ENCODE assay signal across 1 cellular context in the genomic region with DNA sequence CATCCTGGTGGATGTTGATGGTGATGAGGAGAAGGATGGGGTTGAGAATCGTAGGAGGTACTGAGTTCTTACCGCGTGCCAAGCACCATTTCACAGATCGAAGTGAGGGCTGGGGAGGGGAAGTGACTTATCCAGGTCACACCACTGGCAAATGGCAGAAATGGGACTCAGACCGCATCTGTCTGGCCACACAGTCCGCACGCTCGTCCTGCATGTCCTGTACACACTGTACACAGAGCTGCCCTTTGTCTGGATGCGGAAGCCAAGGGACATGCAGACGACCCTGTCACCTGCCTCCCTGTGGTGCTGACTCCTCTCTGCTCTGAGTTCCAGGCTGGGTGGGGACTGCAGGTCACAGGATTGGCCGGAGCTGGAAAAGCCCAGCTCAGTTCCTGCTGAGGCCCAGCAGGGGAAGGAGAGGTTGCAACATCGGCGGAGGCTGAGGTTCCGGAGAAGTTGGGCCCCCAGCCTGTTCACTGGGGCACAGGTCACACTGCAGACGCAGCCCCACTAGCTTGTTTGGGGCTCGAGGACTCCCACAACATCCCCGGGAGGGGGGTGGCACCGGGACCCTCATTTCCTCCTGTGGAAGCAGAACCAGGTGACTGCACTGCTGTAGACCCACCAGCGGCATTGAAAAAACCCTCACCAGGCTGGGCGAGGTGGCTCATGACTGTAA.
TF ChIP-seq lines count a peak whose summit lies in the region.

No MANE protein-coding gene starts in this region.

TF ChIP-seq in HepG2, 621 proteins besides CTCF, POLR2A, EP300 and RAD21 (continued from another document):
- TF ChIP-seq, protein P1, sequence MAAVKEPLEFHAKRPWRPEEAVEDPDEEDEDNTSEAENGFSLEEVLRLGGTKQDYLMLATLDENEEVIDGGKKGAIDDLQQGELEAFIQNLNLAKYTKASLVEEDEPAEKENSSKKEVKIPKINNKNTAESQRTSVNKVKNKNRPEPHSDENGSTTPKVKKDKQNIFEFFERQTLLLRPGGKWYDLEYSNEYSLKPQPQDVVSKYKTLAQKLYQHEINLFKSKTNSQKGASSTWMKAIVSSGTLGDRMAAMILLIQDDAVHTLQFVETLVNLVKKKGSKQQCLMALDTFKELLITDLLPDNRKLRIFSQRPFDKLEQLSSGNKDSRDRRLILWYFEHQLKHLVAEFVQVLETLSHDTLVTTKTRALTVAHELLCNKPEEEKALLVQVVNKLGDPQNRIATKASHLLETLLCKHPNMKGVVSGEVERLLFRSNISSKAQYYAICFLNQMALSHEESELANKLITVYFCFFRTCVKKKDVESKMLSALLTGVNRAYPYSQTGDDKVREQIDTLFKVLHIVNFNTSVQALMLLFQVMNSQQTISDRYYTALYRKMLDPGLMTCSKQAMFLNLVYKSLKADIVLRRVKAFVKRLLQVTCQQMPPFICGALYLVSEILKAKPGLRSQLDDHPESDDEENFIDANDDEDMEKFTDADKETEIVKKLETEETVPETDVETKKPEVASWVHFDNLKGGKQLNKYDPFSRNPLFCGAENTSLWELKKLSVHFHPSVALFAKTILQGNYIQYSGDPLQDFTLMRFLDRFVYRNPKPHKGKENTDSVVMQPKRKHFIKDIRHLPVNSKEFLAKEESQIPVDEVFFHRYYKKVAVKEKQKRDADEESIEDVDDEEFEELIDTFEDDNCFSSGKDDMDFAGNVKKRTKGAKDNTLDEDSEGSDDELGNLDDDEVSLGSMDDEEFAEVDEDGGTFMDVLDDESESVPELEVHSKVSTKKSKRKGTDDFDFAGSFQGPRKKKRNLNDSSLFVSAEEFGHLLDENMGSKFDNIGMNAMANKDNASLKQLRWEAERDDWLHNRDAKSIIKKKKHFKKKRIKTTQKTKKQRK (IDR thresholded peaks at IDR 0.05; ENCODE audit: low read length), result no peak
- no peak for TF ChIP-seq THYN1 (CRISPR knock-in tag; IDR thresholded peaks at IDR 0.05; ENCODE audit: borderline replicate concordance, low read depth)
- no peak for TF ChIP-seq MATR3 (CRISPR knock-in tag; IDR thresholded peaks at IDR 0.05)
